Comparison of ENCODE assay signal across 20 cellular contexts in genomic region chr7:16203065-16203464, GRCh38.
A peak's percentile ranks its signal among the peaks of the same experiment; 100 is the strongest.
DNase-seq lines count a peak whose midpoint lies in the region; ATAC-seq, FAIRE-seq and TF ChIP-seq lines count a peak whose summit lies in the region.
"Had no signal": no experiment of that assay in that cellular context is flagged by ENCODE, and none has a peak within 500 bp of the region (broad histone marks: within the 10 kb centered on the region; RNA-seq: fewer than 3 reads in every experiment).

No MANE protein-coding gene starts in this region.

- H3K4me3 ChIP-seq in keratinocyte (ENCODE audit: control insufficient read depth in 2 of 3, extremely low read depth in 1 of 3, insufficient read depth in 2 of 3, low read depth in 1 of 3, low read length in 3 of 3) (no peak overlapping the region), uterus (no peak overlapping the region)

- H2AFZ ChIP-seq in keratinocyte (ENCODE audit: control insufficient read depth, low read length) = no peak overlapping the region

- no peak overlapping the region for H3K9ac ChIP-seq in keratinocyte (ENCODE audit: control insufficient read depth, extremely low read depth, insufficient read depth, low read length)

- TF ChIP-seq EP300 in Ishikawa (IDR thresholded peaks at IDR 0.05; ENCODE audit: borderline replicate concordance) = peak; percentile 29; the same call in 1 of the 2 replicates

- dilution Hi-C loops in keratinocyte (cut with MboI; ENCODE audit: extremely low pct_ligation_motif_present, low sequenced_read_pairs) = no loop called here

- H3K27me3 ChIP-seq in keratinocyte (ENCODE audit: control insufficient read depth, extremely low read depth, insufficient read depth, low read length) (no peaks in the 10 kb centered on the region), uterus (no peaks in the 10 kb centered on the region)

- peak; percentile 57 for FAIRE-seq in keratinocyte (lab: Jason Lieb, UNC)

- no peak overlapping the region for H3K4me2 ChIP-seq in keratinocyte (ENCODE audit: control insufficient read depth, extremely low read depth, insufficient read depth, low read depth, low read length)

- H3K9me3 ChIP-seq in keratinocyte (ENCODE audit: control insufficient read depth, low read depth, low read length) = no peaks in the 10 kb centered on the region
- no peaks in the 10 kb centered on the region for H3K9me3 ChIP-seq in uterus

- H3K9me1 ChIP-seq in keratinocyte (ENCODE audit: control insufficient read depth, extremely low read depth, insufficient read depth, low read length) = no peaks in the 10 kb centered on the region

- H3K27ac ChIP-seq in keratinocyte (ENCODE audit: control insufficient read depth, insufficient read depth, low read length) (no peak overlapping the region), uterus (no peak overlapping the region)
- H3K27ac ChIP-seq: 22Rv1, C4-2B had no signal

- DNase-seq in NCI-H1105 treated with DMSO at 0.1 percent for 48 hours (lab: John Stamatoyannopoulos, UW) (peak; percentile 12), NCI-H1105 (lab: John Stamatoyannopoulos, UW) (no peak), SW480 (ENCODE audit: low spot score) (peak; percentile 70), keratinocyte (ENCODE audit: low read depth, low spot score) (peak; percentile 40), uterus (no peak), middle frontal gyrus (ENCODE audit: extremely low spot score, low spot score) (no peak)
- DNase-seq: AML-193, DMS 273 treated with DMSO at 0.1 percent for 48 hours, DND-41, HCEC 1CT, Kasumi-1, NCI-H1417, NCI-H187 treated with DMSO at 0.1 percent for 48 hours, NCI-H226, NCI-H524, RPMI8226 had no signal

- no peak for TF ChIP-seq RAD21 in Ishikawa (IDR thresholded peaks at IDR 0.05; ENCODE audit: low read depth)

- no peaks in the 10 kb centered on the region for H3K79me2 ChIP-seq in keratinocyte (ENCODE audit: control insufficient read depth, insufficient read depth, low read length)

- H3K4me1 ChIP-seq in keratinocyte (ENCODE audit: control insufficient read depth, extremely low read depth, insufficient read depth, low read length) (peaks cover 9% of the 10 kb centered on the region), uterus (no peaks in the 10 kb centered on the region)

- H3K36me3 ChIP-seq in keratinocyte (ENCODE audit: control insufficient read depth in 2 of 2, extremely low read depth in 1 of 2, insufficient read depth in 2 of 2, low read length in 2 of 2) = no peaks in the 10 kb centered on the region
- no peaks in the 10 kb centered on the region for H3K36me3 ChIP-seq in uterus

- TF ChIP-seq CTCF in keratinocyte (optimal IDR thresholded peaks at IDR 0.05 in 1 of 3, IDR thresholded peaks at IDR 0.05 in 1 of 3, conservative IDR thresholded peaks at IDR 0.05 in 1 of 3; ENCODE audit: extremely low read depth in 1 of 3, insufficient read depth in 2 of 3, low read length in 3 of 3) = no peak
- no peak for TF ChIP-seq CTCF in uterus (IDR thresholded peaks at IDR 0.05)

- no peak for ATAC-seq in GM18907 (IDR thresholded peaks at IDR 0.05; ENCODE audit: unreplicated experiment)

- no peak for TF ChIP-seq POLR2A in uterus (IDR thresholded peaks at IDR 0.05)

- H4K20me1 ChIP-seq in keratinocyte (ENCODE audit: control insufficient read depth, extremely low read depth, insufficient read depth, low read length) = no peaks in the 10 kb centered on the region

- intact Hi-C loops in uterus (cut with DNase I; ENCODE audit: low total_unique reads) = no loop called here

TF ChIP-seq in Ishikawa, 13 proteins besides CTCF, POLR2A, EP300 and RAD21:
- TF ChIP-seq FOXM1 (IDR thresholded peaks at IDR 0.05; ENCODE audit: borderline replicate concordance, low read depth) (peak; percentile 35; the same call in 1 of the 2 replicates), TCF12 (IDR thresholded peaks at IDR 0.05; ENCODE audit: low read depth) (peak; percentile 74), TEAD4 (IDR thresholded peaks at IDR 0.05) (peak; percentile 62), CEBPB (IDR thresholded peaks at IDR 0.05) (no peak), EGR1 (IDR thresholded peaks at IDR 0.05) (no peak), USF1 (IDR thresholded peaks at IDR 0.05) (no peak), TAF1 (IDR thresholded peaks at IDR 0.05; ENCODE audit: low read depth) (no peak), MAX (IDR thresholded peaks at IDR 0.05) (no peak), CREB1 (IDR thresholded peaks at IDR 0.05; ENCODE audit: low read depth) (no peak), ZBTB7A (IDR thresholded peaks at IDR 0.05; ENCODE audit: low read depth) (no peak), REST (IDR thresholded peaks at IDR 0.05; ENCODE audit: low read depth) (no peak), NFIC (IDR thresholded peaks at IDR 0.05) (peak; percentile 81), YY1 (IDR thresholded peaks at IDR 0.05; ENCODE audit: low read depth) (no peak)

Comparison
In these comparisons a context has a peak if more than half of its experiments do, and no peak if none do; other contexts are left out.
1. DNase-seq: peak in NCI-H1105 treated with DMSO at 0.1 percent for 48 hours (single experiment), SW480 (single experiment) and keratinocyte (single experiment); none in NCI-H1105 (single experiment), uterus (0 of 2) and middle frontal gyrus (single experiment).